In genomic region chr2:210170442-210171303, GRCh38 we compare ENCODE assay signal across 1 cellular context.
TF ChIP-seq lines count a peak whose summit lies in the region.

No MANE protein-coding gene starts in this region.

TF ChIP-seq in SK-N-SH, 30 proteins besides CTCF, POLR2A, EP300 and RAD21 (continued from another document):
- TF ChIP-seq REST (IDR thresholded peaks at IDR 0.05; ENCODE audit: low read depth, low read length) (no peak), TAF1 (IDR thresholded peaks at IDR 0.05; ENCODE audit: borderline replicate concordance, low read depth, low read length) (peak; percentile 51), TEAD4 (IDR thresholded peaks at IDR 0.05; ENCODE audit: borderline replicate concordance, insufficient read depth) (no peak), FOXM1 (IDR thresholded peaks at IDR 0.05; ENCODE audit: low read depth) (no peak), IRF3 (IDR thresholded peaks at IDR 0.05; ENCODE audit: low read depth, low read length) (no peak), FOSL2 (IDR thresholded peaks at IDR 0.05; ENCODE audit: borderline replicate concordance, low read depth) (no peak), POLR2AphosphoS5 (IDR thresholded peaks at IDR 0.05; ENCODE audit: low read depth, low read length) (peak; percentile 71; the same call in 1 of the 2 replicates), RXRA (IDR thresholded peaks at IDR 0.05; ENCODE audit: borderline replicate concordance, low read depth) (no peak), RCOR1 (IDR thresholded peaks at IDR 0.05; ENCODE audit: low read length) (0 out of 2 replicates have a peak, but pooled peaks have one; percentile 6), MXI1 (IDR thresholded peaks at IDR 0.05; ENCODE audit: low read depth, low read length) (peak; percentile 88), CHD2 (IDR thresholded peaks at IDR 0.05; ENCODE audit: low read length, partially characterized antibody) (no peak), EZH2phosphoT487 (IDR thresholded peaks at IDR 0.05; ENCODE audit: borderline replicate concordance, low read depth) (no peak), ELF1 (IDR thresholded peaks at IDR 0.05) (no peak), TCF12 (IDR thresholded peaks at IDR 0.05) (no peak; the same call in 1 of the 2 replicates), FOXJ3 (CRISPR knock-in tag; IDR thresholded peaks at IDR 0.05) (no peak), RFX5 (IDR thresholded peaks at IDR 0.05; ENCODE audit: low read length) (no peak), SIN3A (IDR thresholded peaks at IDR 0.05; ENCODE audit: borderline replicate concordance, low read depth, low read length) (peak; percentile 30; the same call in 1 of the 2 replicates), GATA2 (CRISPR knock-in tag; IDR thresholded peaks at IDR 0.05) (no peak)
